In genomic region chr13:42272115-42272756, GRCh38 we compare ENCODE assay signal across 8 cellular contexts. TPM values are rescaled to one million over a fixed set of nuclear protein-coding genes. Genes with fewer than 3 reads are reported as not detected.
DNase-seq lines count a peak whose midpoint lies in the region; ATAC-seq and TF ChIP-seq lines count a peak whose summit lies in the region.

AKAP11 (plus strand) TSS chr13:42272152; CDS start chr13:42286349, 14,197 bp downstream.

- no peaks in the 10 kb centered on the region for H3K27me3 Mint-ChIP-seq in activated naive CD8-positive, alpha-beta T cell

- peak within 1 kb of the TSS; percentile 89 to 97 (median 94) for H3K27ac ChIP-seq in BLaER1 treated with 17β-estradiol and CSF1 and Interleukin-3, amounts not matched to agents 10 nM and 100 nM
- peak within 1 kb of the TSS; percentile 52 for H3K27ac ChIP-seq in cardiac muscle cell

- TF ChIP-seq CTCF in cardiac muscle cell (IDR thresholded peaks at IDR 0.05; ENCODE audit: low read depth, low read length): no peak

- H3K4me3 Mint-ChIP-seq in activated naive CD8-positive, alpha-beta T cell: peak within 1 kb of the TSS; percentile 98

- H3K27ac Mint-ChIP-seq in activated naive CD8-positive, alpha-beta T cell: peak within 1 kb of the TSS; percentile 97

- H3K36me3 ChIP-seq in BLaER1 treated with 17β-estradiol and CSF1 and Interleukin-3, amounts not matched to agents 10 nM and 100 nM: peaks cover 0 to 14% (median 11%) of the 10 kb centered on the region in 11 experiments; a peak in 10 of 22 replicates
- H3K36me3 ChIP-seq in cardiac muscle cell: no peaks in the 10 kb centered on the region

- no peaks in the 10 kb centered on the region for H3K27me3 ChIP-seq in BLaER1 treated with 17β-estradiol and CSF1 and Interleukin-3, amounts not matched to agents 10 nM and 100 nM
- no peaks in the 10 kb centered on the region for H3K27me3 ChIP-seq in cardiac muscle cell

- DNase-seq in SIG-M5 treated with dmso at 0.1 percent for 504 hours (lab: John Stamatoyannopoulos, UW; ENCODE audit: unreplicated experiment) (peak; percentile 52), cardiac muscle cell (ENCODE audit: low read depth in 1 of 2, low spot score in 1 of 2) (peak; percentile 65 to 82), posterior cingulate gyrus (peak; percentile 7 to 89 (median 30)), ureter (ENCODE audit: low spot score) (peak; percentile 56)

- H3K9me3 Mint-ChIP-seq in activated naive CD8-positive, alpha-beta T cell (ENCODE audit: low read depth): no peaks in the 10 kb centered on the region

- peaks cover 51% of the 10 kb centered on the region for H3K4me1 Mint-ChIP-seq in activated naive CD8-positive, alpha-beta T cell (ENCODE audit: low read depth)

- ATAC-seq in GM19043 (IDR thresholded peaks at IDR 0.05; ENCODE audit: low read depth, unreplicated experiment) (peak; percentile 4), HG03378 (IDR thresholded peaks at IDR 0.05; ENCODE audit: unreplicated experiment) (peak; percentile 14)

- H3K4me2 ChIP-seq in BLaER1 treated with 17β-estradiol and CSF1 and Interleukin-3, amounts not matched to agents 10 nM and 100 nM: peak within 1 kb of the TSS; percentile 77 to 93 (median 82)

- intact Hi-C loops in posterior cingulate gyrus (cut with DNase I): loop anchor here (10.0 kb wide), 1 partner anchor 227 kb away; the partner anchor contains the start of gene DGKH

- H3K9me3 ChIP-seq in BLaER1 treated with 17β-estradiol and CSF1 and Interleukin-3, amounts not matched to agents 10 nM and 100 nM (replicated peaks in 1 of 11): peaks cover 0 to 17% (median 11%) of the 10 kb centered on the region in 11 experiments; a peak in 10 of 22 replicates
- no peaks in the 10 kb centered on the region for H3K9me3 ChIP-seq in cardiac muscle cell (ENCODE audit: low read depth)

- H3K4me1 ChIP-seq in BLaER1 treated with 17β-estradiol and CSF1 and Interleukin-3, amounts not matched to agents 10 nM and 100 nM: peaks cover 33 to 42% (median 40%) of the 10 kb centered on the region in 10 experiments
- peaks cover 8% of the 10 kb centered on the region for H3K4me1 ChIP-seq in cardiac muscle cell (ENCODE audit: low read depth)

- H3K36me3 Mint-ChIP-seq in activated naive CD8-positive, alpha-beta T cell: peaks cover 4% of the 10 kb centered on the region

- H3K4me3 ChIP-seq in BLaER1 treated with 17β-estradiol and CSF1 and Interleukin-3, amounts not matched to agents 10 nM and 100 nM: peak within 1 kb of the TSS; percentile 71 to 96 (median 87)
- H3K4me3 ChIP-seq in cardiac muscle cell: peak within 1 kb of the TSS; percentile 71

- H4K20me1 ChIP-seq in BLaER1 treated with 17β-estradiol and CSF1 and Interleukin-3, amounts not matched to agents 10 nM and 100 nM: peaks cover 0 to 18% (median under 1%) of the 10 kb centered on the region in 11 experiments; a peak in 5 of 22 replicates

- peak within 1 kb of the TSS; percentile 93 to 98 (median 96) for H3K9ac ChIP-seq in BLaER1 treated with 17β-estradiol and CSF1 and Interleukin-3, amounts not matched to agents 10 nM and 100 nM

RNA-seq across cellular contexts. Expression of gene AKAP11, which starts in this region (rescaled TPM):
- total RNA-seq in cardiac muscle cell (10.1 and 15.3 TPM in 2 replicates), ureter (46.6 TPM)
- 3.3 and 5.6 TPM in 2 replicates for polyA plus RNA-seq in cardiac muscle cell

Comparison
In these comparisons a context has a peak if more than half of its experiments do, and no peak if none do; other contexts are left out.
1. Peak in every context shown above with its lines: DNase-seq, ATAC-seq, H3K4me3 ChIP-seq and H3K27ac ChIP-seq.